ENCODE assay signal across 9 cellular contexts in genomic region chr3:185175370-185175987, GRCh38. TPM values are rescaled to one million over a fixed set of nuclear protein-coding genes. Genes with fewer than 3 reads are reported as not detected.
DNase-seq lines count a peak whose midpoint lies in the region; ATAC-seq, FAIRE-seq and TF ChIP-seq lines count a peak whose summit lies in the region.
"Had no signal": no experiment of that assay in that cellular context is flagged by ENCODE, and none has a peak within 500 bp of the region (broad histone marks: within the 10 kb centered on the region; RNA-seq: fewer than 3 reads in every experiment).

No MANE protein-coding gene starts in this region.

- DNase-seq in AML-193 (lab: John Stamatoyannopoulos, UW) = peak; percentile 44 to 59
- no peak for DNase-seq in adipocyte (ENCODE audit: low read depth)
- peak; percentile 77 for DNase-seq in kidney
- DNase-seq in suprapubic skin (ENCODE audit: low spot score in 2 of 2) = no peak
- DNase-seq in stimulated activated naive CD8-positive, alpha-beta T cell treated with anti-CD3 and anti-CD28 coated beads, Interleukin-15, Interleukin-2, amounts not matched to agents 100 U/mL and 50 U/mL, for 24 hours = no peak
- DNase-seq in NCI-H345 treated with DMSO at 0.1 percent for 48 hours (lab: John Stamatoyannopoulos, UW; ENCODE audit: unreplicated experiment) = no peak

- no peak for TF ChIP-seq CTCF in kidney (IDR thresholded peaks at IDR 0.05; ENCODE audit: borderline replicate concordance, extremely low read depth, insufficient read depth)
- TF ChIP-seq CTCF in suprapubic skin (IDR thresholded peaks at IDR 0.05) = no peak

- H3K36me3 Mint-ChIP-seq in IgD-negative memory B cell = no peaks in the 10 kb centered on the region
- H3K36me3 Mint-ChIP-seq: activated naive CD8-positive, alpha-beta T cell had no signal

- no peaks in the 10 kb centered on the region for H3K9me3 Mint-ChIP-seq in IgD-negative memory B cell

- H3K27me3 Mint-ChIP-seq in IgD-negative memory B cell = no peaks in the 10 kb centered on the region

- peak; percentile 70 for ATAC-seq in GM19397 (IDR thresholded peaks at IDR 0.05; ENCODE audit: unreplicated experiment)
- ATAC-seq in stimulated activated naive CD8-positive, alpha-beta T cell treated with anti-CD3 and anti-CD28 coated beads, Interleukin-15, Interleukin-2, amounts not matched to agents 100 U/mL and 50 U/mL, for 24 hours = no peak

- WGBS in suprapubic skin = 63% methylated on average over 15 of the region's 15 CpGs

- TF ChIP-seq EP300 in suprapubic skin (IDR thresholded peaks at IDR 0.05) = no peak

- H3K27me3 ChIP-seq in adipocyte (replicated peaks; ENCODE audit: control insufficient read depth, insufficient read depth, low read length) = peaks cover 11% of the 10 kb centered on the region
- H3K27me3 ChIP-seq in suprapubic skin = no peaks in the 10 kb centered on the region

- H3K4me3 ChIP-seq in adipocyte (ENCODE audit: low read length) (peak overlapping the region; percentile 23), kidney (ENCODE audit: low read length in 2 of 2) (no peak overlapping the region), suprapubic skin (no peak overlapping the region)

- intact Hi-C loops in kidney (cut with DNase I) = no loop called here

- peak overlapping the region; percentile 59 for H3K9ac ChIP-seq in adipocyte (ENCODE audit: low read length)
- H3K9ac ChIP-seq in kidney (ENCODE audit: low read length in 2 of 2) = no peak overlapping the region

- peaks cover 15% of the 10 kb centered on the region for H3K4me1 ChIP-seq in adipocyte (ENCODE audit: control insufficient read depth, insufficient read depth, low read length)
- H3K4me1 ChIP-seq in kidney (ENCODE audit: control insufficient read depth in 1 of 2, insufficient read depth in 1 of 2, low read depth in 1 of 2, low read length in 2 of 2) = no peaks in the 10 kb centered on the region
- H3K4me1 ChIP-seq in suprapubic skin = no peaks in the 10 kb centered on the region

- H3K4me1 Mint-ChIP-seq in IgD-negative memory B cell = peaks cover 7 to 10% (median 8%) of the 10 kb centered on the region in 3 donors

- peak overlapping the region in 3 of 4 donors; percentile 3 to 95 (median 67) for H3K4me3 Mint-ChIP-seq in IgD-negative memory B cell
- H3K4me3 Mint-ChIP-seq: activated naive CD8-positive, alpha-beta T cell had no signal

- H3K27ac ChIP-seq in kidney (ENCODE audit: low read depth in 2 of 2, low read length in 2 of 2) (no peak overlapping the region), suprapubic skin (peak overlapping the region; percentile 57)

- H3K27ac Mint-ChIP-seq in IgD-negative memory B cell = peak overlapping the region in 2 of 3 donors; percentile 17 to 24
- H3K27ac Mint-ChIP-seq: activated naive CD8-positive, alpha-beta T cell had no signal

- H3K9me3 ChIP-seq in adipocyte (ENCODE audit: control insufficient read depth, low read length) = no peaks in the 10 kb centered on the region
- no peaks in the 10 kb centered on the region for H3K9me3 ChIP-seq in kidney (ENCODE audit: control insufficient read depth in 1 of 2, low read length in 2 of 2)
- H3K9me3 ChIP-seq in suprapubic skin = no peaks in the 10 kb centered on the region

- no peaks in the 10 kb centered on the region for H3K36me3 ChIP-seq in adipocyte (ENCODE audit: control insufficient read depth, insufficient read depth, low read length, severe bottlenecking)
- H3K36me3 ChIP-seq in kidney (ENCODE audit: control insufficient read depth in 1 of 2, insufficient read depth in 2 of 2, low read length in 2 of 2) = no peaks in the 10 kb centered on the region
- no peaks in the 10 kb centered on the region for H3K36me3 ChIP-seq in suprapubic skin

- FAIRE-seq in kidney (lab: Jason Lieb, UNC) = no peak

- TF ChIP-seq POLR2A in suprapubic skin (IDR thresholded peaks at IDR 0.05) = no peak

RNA-seq across cellular contexts. Expression of gene C3orf70, which starts 22.6 kb away (rescaled TPM):
- polyA plus RNA-seq in IgD-negative memory B cell (0.10 TPM), kidney (ENCODE audit: insufficient read depth, low read depth, low replicate concordance) (0.69 TPM)
- total RNA-seq in kidney (2.8 TPM), suprapubic skin (1 to 10 TPM; 3.6 to 8.5 (median 5.0) TPM)

Comparison
In these comparisons a context has a peak if more than half of its experiments do, and no peak if none do; other contexts are left out.
1. DNase-seq: peak in AML-193 (2 of 2) and kidney (single experiment); none in adipocyte (single experiment), suprapubic skin (0 of 2), stimulated activated naive CD8-positive, alpha-beta T cell treated with anti-CD3 and anti-CD28 coated beads, Interleukin-15, Interleukin-2, amounts not matched to agents 100 U/mL and 50 U/mL, for 24 hours (single experiment) and NCI-H345 treated with DMSO at 0.1 percent for 48 hours (single experiment).